In the genomic region with DNA sequence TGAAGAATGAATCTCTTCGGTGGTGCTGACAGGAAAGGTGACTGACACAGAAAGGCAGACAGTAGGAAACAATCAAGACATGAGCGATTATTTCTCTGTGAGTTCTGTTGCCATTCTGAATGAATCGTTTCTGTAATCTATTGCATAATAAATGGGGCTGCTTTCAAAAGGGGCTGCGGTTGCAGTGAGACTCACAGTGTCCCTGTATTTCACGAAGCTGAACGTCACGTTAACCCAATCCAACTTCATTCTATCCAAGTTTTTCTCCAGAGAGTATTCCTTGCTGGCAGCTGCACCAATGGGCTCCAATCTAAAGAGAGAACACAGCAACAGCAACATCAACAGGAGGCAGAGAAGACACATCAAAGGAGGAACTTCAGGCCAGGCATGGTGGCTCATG, we compare ENCODE assay signal across 20 cellular contexts.
DNase-seq lines count a peak whose midpoint lies in the region; ATAC-seq, FAIRE-seq and TF ChIP-seq lines count a peak whose summit lies in the region.
"Had no signal": no experiment of that assay in that cellular context is flagged by ENCODE, and none has a peak within 500 bp of the region (broad histone marks: within the 10 kb centered on the region; RNA-seq: fewer than 3 reads in every experiment).

No MANE protein-coding gene starts in this region.

- H3K27ac ChIP-seq in K562 (ENCODE audit: extremely low read depth, low read depth, low read length) (no peak overlapping the region), gastrocnemius medialis (no peak overlapping the region)
- H3K27ac ChIP-seq: BLaER1 had no signal

- no peak for FAIRE-seq in K562 (lab: Jason Lieb, UNC)
- FAIRE-seq: A204.1, D721Med, RCC 7860 had no signal

- no peak for TF ChIP-seq POLR2A in K562 (conservative IDR thresholded peaks at IDR 0.05)
- TF ChIP-seq POLR2A in gastrocnemius medialis (IDR thresholded peaks at IDR 0.05), result no peak

- H4K20me1 ChIP-seq in K562 (replicated peaks; ENCODE audit: control insufficient read depth, insufficient read depth, low read length), result no peaks in the 10 kb centered on the region
- H4K20me1 ChIP-seq: BLaER1 had no signal

- CTCF ChIA-PET in K562 (lab: Yijun Ruan, JAX; ENCODE audit: low intra/inter-chr PET ratio), result no interaction called here

- H3K4me3 ChIP-seq in K562 (no peak overlapping the region), gastrocnemius medialis (no peak overlapping the region)
- H3K4me3 ChIP-seq: BLaER1, GM23338 had no signal

- no peak for TF ChIP-seq EP300 in K562 (IDR thresholded peaks at IDR 0.05; ENCODE audit: low read length)

- peak; percentile 29 for ATAC-seq in Right ventricle myocardium superior (ENCODE audit: poor library complexity)
- ATAC-seq in K562, result no peak
- ATAC-seq in gastrocnemius medialis, result peak; percentile 68
- no peak for ATAC-seq in GM21423 (IDR thresholded peaks at IDR 0.05; ENCODE audit: unreplicated experiment)
- ATAC-seq in GM21360 (IDR thresholded peaks at IDR 0.05; ENCODE audit: unreplicated experiment), result no peak
- no peak for ATAC-seq in omental fat pad (ENCODE audit: low FRiP score)
- ATAC-seq: CD8-positive, alpha-beta T cell; GM23338; HCT116 had no signal

- 2% methylated on average over 7 of the region's 7 CpGs for WGBS in K562 (ENCODE audit: insufficient coverage, low coverage, missing lambda C conversion rate)

- no peak for DNase-seq in Right ventricle myocardium superior
- no peak for DNase-seq in cardiac septum (ENCODE audit: low spot score)
- peak; percentile 76 for DNase-seq in NOMO-1 treated with DMSO at 0.1 percent for 48 hours (lab: John Stamatoyannopoulos, UW; ENCODE audit: unreplicated experiment)
- DNase-seq in K562 (ENCODE audit: extremely low read depth in 1 of 4, low spot score in 3 of 4), result no peak
- peak; percentile 6 to 51 for DNase-seq in gastrocnemius medialis
- no peak for DNase-seq in omental fat pad (ENCODE audit: low spot score)
- DNase-seq: CD8-positive, alpha-beta T cell; DMS79; NCI-H1436 treated with DMSO at 0.1 percent for 48 hours; NCI-H2081; NCI-H774; SHP77 treated with DMSO at 0.1 percent for 48 hours had no signal

- H3K27me3 ChIP-seq in K562 (ENCODE audit: control insufficient read depth in 2 of 2, insufficient read depth in 2 of 2, low read length in 2 of 2) (peaks cover 6 to 11% of the 10 kb centered on the region in 2 experiments; a peak in 4 of 5 replicates), gastrocnemius medialis (no peaks in the 10 kb centered on the region)
- H3K27me3 ChIP-seq: BLaER1 had no signal

- in situ Hi-C loops in K562 (cut with MboI), result no loop called here
- in situ Hi-C loops in gastrocnemius medialis (cut with MboI; ENCODE audit: low sequenced_read_pairs in 4 of 4), result no loop called here

- no TSS peak for BruUV-seq in K562 (replicated peaks; lab: Mats Ljungman, UMichigan)

- no peaks in the 10 kb centered on the region for H3K9me3 ChIP-seq in K562 (replicated peaks; ENCODE audit: control insufficient read depth, insufficient read depth, low read depth, low read length)
- no peaks in the 10 kb centered on the region for H3K9me3 ChIP-seq in gastrocnemius medialis
- H3K9me3 ChIP-seq: BLaER1 had no signal

- TF ChIP-seq RAD21 in K562 (CRISPR knock-in tag; conservative IDR thresholded peaks at IDR 0.05 in 1 of 2, IDR thresholded peaks at IDR 0.05 in 1 of 2), result no peak

- H3K9me1 ChIP-seq in K562 (ENCODE audit: control insufficient read depth, insufficient read depth, low read length), result no peaks in the 10 kb centered on the region

- POLR2A ChIA-PET in K562 (lab: Yijun Ruan, JAX), result no interaction called here

- H3K4me2 ChIP-seq in K562 (ENCODE audit: insufficient read depth, low read length), result no peak overlapping the region
- H3K4me2 ChIP-seq: BLaER1, GM23338 had no signal

- H3K4me1 ChIP-seq in K562 (replicated peaks in 1 of 2; ENCODE audit: control insufficient read depth in 2 of 2, insufficient read depth in 2 of 2, low read length in 2 of 2), result no peaks in the 10 kb centered on the region
- H3K4me1 ChIP-seq in gastrocnemius medialis, result no peaks in the 10 kb centered on the region
- H3K4me1 ChIP-seq: BLaER1 had no signal

- intact Hi-C loops in Right ventricle myocardium superior (cut with DNase I) (no loop called here), cardiac septum (cut with DNase I) (no loop called here), K562 (cut with micrococcal nuclease) (no loop called here), gastrocnemius medialis (cut with DNase I; ENCODE audit: low total_unique reads) (loop anchor here (5.0 kb wide), 1 partner anchor 158 kb away; no protein-coding TSS in a partner anchor)

- no peak overlapping the region for H3K9ac ChIP-seq in K562 (ENCODE audit: insufficient read depth in 1 of 2, low read depth in 2 of 2, low read length in 2 of 2)
- H3K9ac ChIP-seq: BLaER1 had no signal

- H3K79me2 ChIP-seq in K562 (ENCODE audit: control insufficient read depth, insufficient read depth, low read length), result no peaks in the 10 kb centered on the region

- no peak overlapping the region for H2AFZ ChIP-seq in K562 (ENCODE audit: low read depth, low read length)
- H2AFZ ChIP-seq: GM23338 had no signal

- H3K36me3 ChIP-seq in K562 (ENCODE audit: control insufficient read depth, insufficient read depth, low read length) (no peaks in the 10 kb centered on the region), gastrocnemius medialis (no peaks in the 10 kb centered on the region)
- H3K36me3 ChIP-seq: BLaER1 had no signal

- TF ChIP-seq CTCF in K562 (IDR thresholded peaks at IDR 0.05 in 2 of 3, conservative IDR thresholded peaks at IDR 0.05 in 1 of 3; ENCODE audit: insufficient read depth in 2 of 3, low read depth in 1 of 3, low read length in 3 of 3), result no peak
- no peak for TF ChIP-seq CTCF in gastrocnemius medialis (IDR thresholded peaks at IDR 0.05 in 4 of 5, conservative IDR thresholded peaks at IDR 0.05 in 1 of 5)
- TF ChIP-seq CTCF in omental fat pad (IDR thresholded peaks at IDR 0.05), result no peak

TF ChIP-seq in K562, 482 proteins besides CTCF, POLR2A, EP300 and RAD21:
- TF ChIP-seq POLR3G (IDR thresholded peaks at IDR 0.05; ENCODE audit: extremely low read depth, insufficient read length, insufficient replicate concordance) (no peak), ZNF253 (CRISPR knock-in tag; conservative IDR thresholded peaks at IDR 0.05) (no peak), ARHGAP35 (IDR thresholded peaks at IDR 0.05; ENCODE audit: partially characterized antibody) (no peak), CEBPB (tag; IDR thresholded peaks at IDR 0.05) (peak; percentile 50), POLR3A (IDR thresholded peaks at IDR 0.05; ENCODE audit: borderline replicate concordance, extremely low read depth, insufficient read depth, insufficient read length) (no peak), CEBPG (CRISPR knock-in tag; IDR thresholded peaks at IDR 0.05) (no peak), CEBPG (tag; conservative IDR thresholded peaks at IDR 0.05 in 1 of 2, IDR thresholded peaks at IDR 0.05 in 1 of 2) (peak; percentile 59 to 62; a peak in 3 of 4 replicates)
- TF ChIP-seq, protein P1, sequence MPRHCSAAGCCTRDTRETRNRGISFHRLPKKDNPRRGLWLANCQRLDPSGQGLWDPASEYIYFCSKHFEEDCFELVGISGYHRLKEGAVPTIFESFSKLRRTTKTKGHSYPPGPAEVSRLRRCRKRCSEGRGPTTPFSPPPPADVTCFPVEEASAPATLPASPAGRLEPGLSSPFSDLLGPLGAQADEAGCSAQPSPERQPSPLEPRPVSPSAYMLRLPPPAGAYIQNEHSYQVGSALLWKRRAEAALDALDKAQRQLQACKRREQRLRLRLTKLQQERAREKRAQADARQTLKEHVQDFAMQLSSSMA (CRISPR knock-in tag; IDR thresholded peaks at IDR 0.05), result no peak
- TF ChIP-seq, protein P2, sequence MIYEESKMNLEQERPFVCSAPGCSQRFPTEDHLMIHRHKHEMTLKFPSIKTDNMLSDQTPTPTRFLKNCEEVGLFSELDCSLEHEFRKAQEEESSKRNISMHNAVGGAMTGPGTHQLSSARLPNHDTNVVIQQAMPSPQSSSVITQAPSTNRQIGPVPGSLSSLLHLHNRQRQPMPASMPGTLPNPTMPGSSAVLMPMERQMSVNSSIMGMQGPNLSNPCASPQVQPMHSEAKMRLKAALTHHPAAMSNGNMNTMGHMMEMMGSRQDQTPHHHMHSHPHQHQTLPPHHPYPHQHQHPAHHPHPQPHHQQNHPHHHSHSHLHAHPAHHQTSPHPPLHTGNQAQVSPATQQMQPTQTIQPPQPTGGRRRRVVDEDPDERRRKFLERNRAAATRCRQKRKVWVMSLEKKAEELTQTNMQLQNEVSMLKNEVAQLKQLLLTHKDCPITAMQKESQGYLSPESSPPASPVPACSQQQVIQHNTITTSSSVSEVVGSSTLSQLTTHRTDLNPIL (CRISPR knock-in tag; IDR thresholded peaks at IDR 0.05), result no peak

Comparison
In these comparisons a context has a peak if more than half of its experiments do, and no peak if none do; other contexts are left out.
1. ATAC-seq: peak in Right ventricle myocardium superior (single experiment) and gastrocnemius medialis (2 of 2); none in K562 (single experiment), GM21423 (single experiment), GM21360 (single experiment) and omental fat pad (single experiment).
2. DNase-seq: peak in NOMO-1 treated with DMSO at 0.1 percent for 48 hours (single experiment) and gastrocnemius medialis (2 of 2); none in Right ventricle myocardium superior (single experiment), cardiac septum (single experiment), K562 (0 of 4) and omental fat pad (single experiment).